In genomic region chr22:35132568-35132967, GRCh38 we compare ENCODE assay signal across 23 cellular contexts.
"Had no signal": no experiment of that assay in that cellular context is flagged by ENCODE, and none has a peak within 500 bp of the region (broad histone marks: within the 10 kb centered on the region; RNA-seq: fewer than 3 reads in every experiment).

No MANE protein-coding gene starts in this region.

- H3K9me3 Mint-ChIP-seq: naive B cell had no signal

- DNase-seq: dermis blood vessel endothelial cell; dorsolateral prefrontal cortex; effector CD4-positive, alpha-beta T cell; effector memory CD4-positive, alpha-beta T cell; foreskin keratinocyte; heart left ventricle; left cardiac atrium; left lung; left ventricle myocardium superior; lower lobe of right lung; mesenchymal stem cell; mucosa of descending colon; naive B cell had no signal

- H3K27ac ChIP-seq: coronary artery, dorsolateral prefrontal cortex, esophagus muscularis mucosa, foreskin keratinocyte, gastroesophageal sphincter, heart left ventricle, hepatocyte, left lung, lower lobe of right lung had no signal

- H3K4me1 ChIP-seq: esophagus muscularis mucosa, foreskin keratinocyte, gastroesophageal sphincter, left lung, lower lobe of right lung had no signal

- H3K27ac Mint-ChIP-seq: mesothelial cell of epicardium, naive B cell had no signal

- H3K4me3 Mint-ChIP-seq: mesothelial cell of epicardium, naive B cell had no signal

- H3K79me2 ChIP-seq: hepatocyte had no signal

- H3K36me3 Mint-ChIP-seq: mesothelial cell of epicardium, naive B cell had no signal

- H3K4me3 ChIP-seq: coronary artery, dorsolateral prefrontal cortex, esophagus muscularis mucosa, gastroesophageal sphincter, heart left ventricle, hepatocyte, left lung, lower lobe of right lung, mucosa of descending colon had no signal

- H3K36me3 ChIP-seq: esophagus muscularis mucosa, gastroesophageal sphincter, heart left ventricle, left lung, lower lobe of right lung had no signal

- FAIRE-seq: colon, endothelial cell of umbilical vein, frontal cortex, islet of Langerhans, keratinocyte had no signal

- ATAC-seq: foreskin keratinocyte, gastroesophageal sphincter, heart left ventricle, left cardiac atrium, left lung, left ventricle myocardium superior, lower lobe of right lung, mucosa of descending colon had no signal

- H3K4me1 Mint-ChIP-seq: naive B cell had no signal

- H3K27me3 ChIP-seq: hepatocyte had no signal

- H2AFZ ChIP-seq: hepatocyte had no signal

- H3K9me3 ChIP-seq: esophagus muscularis mucosa, gastroesophageal sphincter, heart left ventricle, left lung, lower lobe of right lung, mucosa of descending colon had no signal
